In genomic region chr11:14148653-14149273, GRCh38 we compare ENCODE assay signal across 9 cellular contexts.
A peak's percentile ranks its signal among the peaks of the same experiment; 100 is the strongest.
DNase-seq lines count a peak whose midpoint lies in the region; ATAC-seq, FAIRE-seq and TF ChIP-seq lines count a peak whose summit lies in the region.
"Had no signal": no experiment of that assay in that cellular context is flagged by ENCODE, and none has a peak within 500 bp of the region (broad histone marks: within the 10 kb centered on the region; RNA-seq: fewer than 3 reads in every experiment).

No MANE protein-coding gene starts in this region.

- H3K27ac Mint-ChIP-seq in GM23338 (no peak overlapping the region), endodermal cell (no peak overlapping the region), nephron progenitor cell (no peak overlapping the region)
- H3K27ac Mint-ChIP-seq in activated naive CD4-positive, alpha-beta T cell treated with anti-CD3 and anti-CD28 coated beads for 36 hours = no peak overlapping the region
- H3K27ac Mint-ChIP-seq: activated B cell treated with CpG ODN at 0.5 μM for 24 hours had no signal

- DNase-seq in D721Med (ENCODE audit: insufficient read length, low spot score) (no peak), GM23338 (ENCODE audit: low spot score) (peak; percentile 30), endodermal cell (no peak), nephron progenitor cell (no peak), hepatic stellate cell (ENCODE audit: low spot score) (no peak)
- no peak for DNase-seq in activated naive CD4-positive, alpha-beta T cell treated with anti-CD3 and anti-CD28 coated beads for 36 hours
- DNase-seq: activated B cell treated with CpG ODN at 0.5 μM for 24 hours had no signal

- no peaks in the 10 kb centered on the region; the same call in 1 of the 2 replicates for H3K36me3 ChIP-seq in GM23338 (ENCODE audit: insufficient read depth)
- no peaks in the 10 kb centered on the region for H3K36me3 ChIP-seq in OCI-LY3 (replicated peaks; ENCODE audit: low read depth, low read length)
- no peaks in the 10 kb centered on the region for H3K36me3 ChIP-seq in endodermal cell (ENCODE audit: control insufficient read depth, insufficient read depth, low read length)

- 0 out of 2 replicates have a peak, but pooled peaks cover 6% of the 10 kb centered on the region for H3K9me2 ChIP-seq in GM23338 (ENCODE audit: insufficient read depth)

- H4K20me1 ChIP-seq in GM23338 (replicated peaks; ENCODE audit: insufficient read depth) (no peaks in the 10 kb centered on the region), OCI-LY3 (ENCODE audit: insufficient read depth, low read length) (no peaks in the 10 kb centered on the region)

- peak; percentile 98 for FAIRE-seq in D721Med (lab: Jason Lieb, UNC)

- H3K4me3 ChIP-seq in GM23338 (no peak overlapping the region), OCI-LY3 (ENCODE audit: low read length) (no peak overlapping the region), endodermal cell (ENCODE audit: low read length) (no peak overlapping the region)

- H2AFZ ChIP-seq in GM23338 (no peak overlapping the region), OCI-LY3 (ENCODE audit: low read depth, low read length) (no peak overlapping the region)

- peak; percentile 72 for TF ChIP-seq CTCF in D721Med (IDR thresholded peaks at IDR 0.05; ENCODE audit: insufficient read depth, missing control alignments)
- peak; percentile 44 to 45; a peak in 3 of 4 replicates for TF ChIP-seq CTCF in GM23338 (conservative IDR thresholded peaks at IDR 0.05; ENCODE audit: low read depth in 2 of 2)
- peak; percentile 71 for TF ChIP-seq CTCF in OCI-LY3 (IDR thresholded peaks at IDR 0.05; ENCODE audit: low read depth, low read length)
- TF ChIP-seq CTCF in endodermal cell (conservative IDR thresholded peaks at IDR 0.05) = peak; percentile 63
- TF ChIP-seq CTCF in nephron progenitor cell (IDR thresholded peaks at IDR 0.05) = peak; percentile 55

- H3K9me3 ChIP-seq in OCI-LY3 (ENCODE audit: insufficient read depth, low read length) (no peaks in the 10 kb centered on the region), endodermal cell (ENCODE audit: control insufficient read depth, low read length) (peaks cover 10% of the 10 kb centered on the region)

- H3K27me3 ChIP-seq in GM23338 (ENCODE audit: insufficient read depth) = no peaks in the 10 kb centered on the region
- no peaks in the 10 kb centered on the region for H3K27me3 ChIP-seq in OCI-LY3 (ENCODE audit: low read depth, low read length)
- no peaks in the 10 kb centered on the region for H3K27me3 ChIP-seq in endodermal cell (ENCODE audit: control insufficient read depth, insufficient read depth, low read length, poor library complexity, severe bottlenecking)

- H3K9me3 Mint-ChIP-seq in GM23338 (peaks cover 10% of the 10 kb centered on the region), endodermal cell (peaks cover 8% of the 10 kb centered on the region), nephron progenitor cell (peaks cover 13% of the 10 kb centered on the region)
- peaks cover 6% of the 10 kb centered on the region for H3K9me3 Mint-ChIP-seq in activated naive CD4-positive, alpha-beta T cell treated with anti-CD3 and anti-CD28 coated beads for 36 hours

- no peaks in the 10 kb centered on the region for H3K4me1 Mint-ChIP-seq in GM23338
- no peaks in the 10 kb centered on the region for H3K4me1 Mint-ChIP-seq in endodermal cell
- no peaks in the 10 kb centered on the region for H3K4me1 Mint-ChIP-seq in nephron progenitor cell
- H3K4me1 Mint-ChIP-seq in activated naive CD4-positive, alpha-beta T cell treated with anti-CD3 and anti-CD28 coated beads for 36 hours (ENCODE audit: low read depth) = peaks cover 13% of the 10 kb centered on the region
- H3K4me1 Mint-ChIP-seq: activated B cell treated with CpG ODN at 0.5 μM for 24 hours had no signal

- H3K4me3 Mint-ChIP-seq in GM23338 = no peak overlapping the region
- H3K4me3 Mint-ChIP-seq in endodermal cell = no peak overlapping the region
- no peak overlapping the region for H3K4me3 Mint-ChIP-seq in nephron progenitor cell
- H3K4me3 Mint-ChIP-seq in activated naive CD4-positive, alpha-beta T cell treated with anti-CD3 and anti-CD28 coated beads for 36 hours = no peak overlapping the region
- H3K4me3 Mint-ChIP-seq: activated B cell treated with CpG ODN at 0.5 μM for 24 hours had no signal

- H3K4me2 ChIP-seq in GM23338 (no peak overlapping the region), OCI-LY3 (ENCODE audit: low read length) (no peak overlapping the region)

- no peak overlapping the region for H3K27ac ChIP-seq in GM23338 (ENCODE audit: low read depth)
- no peak overlapping the region for H3K27ac ChIP-seq in OCI-LY3 (ENCODE audit: low read length)
- H3K27ac ChIP-seq in endodermal cell (ENCODE audit: low read depth, low read length) = no peak overlapping the region

- H3K4me1 ChIP-seq in GM23338 (ENCODE audit: insufficient read depth) (no peaks in the 10 kb centered on the region), OCI-LY3 (ENCODE audit: low read length) (peaks cover 6% of the 10 kb centered on the region; the same call in 1 of the 2 replicates), endodermal cell (ENCODE audit: control insufficient read depth, insufficient read depth, low read length) (no peaks in the 10 kb centered on the region)

- no peaks in the 10 kb centered on the region for H3K79me2 ChIP-seq in GM23338 (replicated peaks; ENCODE audit: insufficient read depth)
- no peaks in the 10 kb centered on the region for H3K79me2 ChIP-seq in OCI-LY3 (ENCODE audit: low read length)

- H3K9ac ChIP-seq in OCI-LY3 (ENCODE audit: low read length) = no peak overlapping the region
- no peak overlapping the region for H3K9ac ChIP-seq in endodermal cell (ENCODE audit: extremely low read depth, low read length, poor library complexity, severe bottlenecking)

- intact Hi-C loops in activated naive CD4-positive, alpha-beta T cell treated with anti-CD3 and anti-CD28 coated beads for 36 hours (cut with micrococcal nuclease) = loop anchor here (1.0 to 5.0 kb wide), 7 partner anchors 100 to 481 kb away; partner anchors contain the start of gene FAR1

- H3K36me3 Mint-ChIP-seq in GM23338 (ENCODE audit: low read depth) (peaks cover 7% of the 10 kb centered on the region; the same call in 2 of the 3 replicates), endodermal cell (ENCODE audit: low read depth) (no peaks in the 10 kb centered on the region), nephron progenitor cell (ENCODE audit: low read depth) (peaks cover 18% of the 10 kb centered on the region)
- peaks cover 4% of the 10 kb centered on the region for H3K36me3 Mint-ChIP-seq in activated naive CD4-positive, alpha-beta T cell treated with anti-CD3 and anti-CD28 coated beads for 36 hours (ENCODE audit: low read depth)

- H3F3A ChIP-seq in GM23338 (replicated peaks; ENCODE audit: low read depth) = no peaks in the 10 kb centered on the region

- H3K27me3 Mint-ChIP-seq in GM23338 (ENCODE audit: insufficient read depth, low read depth, poor library complexity) (no peaks in the 10 kb centered on the region), endodermal cell (ENCODE audit: insufficient read depth) (no peaks in the 10 kb centered on the region), nephron progenitor cell (ENCODE audit: low read depth, poor library complexity) (peaks cover 15% of the 10 kb centered on the region)
- H3K27me3 Mint-ChIP-seq in activated naive CD4-positive, alpha-beta T cell treated with anti-CD3 and anti-CD28 coated beads for 36 hours (ENCODE audit: low read depth) = no peaks in the 10 kb centered on the region

- ATAC-seq in GM23338 (peak; percentile 41; the same call in 1 of the 3 replicates), GM19455 (IDR thresholded peaks at IDR 0.05; ENCODE audit: unreplicated experiment) (no peak)

- CTCF ChIA-PET in activated naive CD4-positive, alpha-beta T cell treated with anti-CD3 and anti-CD28 coated beads for 36 hours (lab: Charles Lee) = interaction anchor here (0.7 to 5.1 kb wide), 28 partner anchors 10 to 420 kb away, joined by 3 to 86 read pairs (median 4); partner anchors contain the start of gene SPON1

- 86% methylated on average over 3 of the region's 3 CpGs; no CpG with 5 or more reads in 1 of the 2 experiments for WGBS in endodermal cell (ENCODE audit: insufficient coverage in 1 of 2, insufficient read length in 1 of 2), 2 experiments

TF ChIP-seq in GM23338, 12 proteins besides CTCF, POLR2A, EP300 and RAD21 (continues in another document):
- TF ChIP-seq ZNF114 (CRISPR knock-in tag; IDR thresholded peaks at IDR 0.05) (no peak), CREB1 (CRISPR knock-in tag; IDR thresholded peaks at IDR 0.05; ENCODE audit: low read depth) (no peak), EZH2 (IDR thresholded peaks at IDR 0.05; ENCODE audit: low read depth, unreplicated experiment) (no peak), REST (IDR thresholded peaks at IDR 0.05; ENCODE audit: unreplicated experiment) (no peak)
